In genomic region chr4:160848489-160848888, GRCh38 we compare ENCODE assay signal across 26 cellular contexts.
"Had no signal": no experiment of that assay in that cellular context is flagged by ENCODE, and none has a peak within 500 bp of the region (broad histone marks: within the 10 kb centered on the region; RNA-seq: fewer than 3 reads in every experiment).

No MANE protein-coding gene starts in this region.

- H3K27me3 ChIP-seq: adrenal gland, ascending aorta, breast epithelium, colonic mucosa, dorsolateral prefrontal cortex, esophagus squamous epithelium, gastrocnemius medialis, right lobe of liver, upper lobe of right lung had no signal

- H3K4me3 ChIP-seq: adrenal gland, ascending aorta, breast epithelium, colonic mucosa, dorsolateral prefrontal cortex, esophagus squamous epithelium, gastrocnemius medialis, lung, right lobe of liver, thoracic aorta, upper lobe of right lung had no signal

- H3K9me3 ChIP-seq: adrenal gland, ascending aorta, breast epithelium, colonic mucosa, gastrocnemius medialis, right lobe of liver, thoracic aorta, upper lobe of right lung had no signal

- H3K36me3 ChIP-seq: adrenal gland, ascending aorta, breast epithelium, colonic mucosa, esophagus squamous epithelium, gastrocnemius medialis, right lobe of liver, thoracic aorta, upper lobe of right lung, WERI-Rb-1 had no signal

- H3K4me3 Mint-ChIP-seq: activated naive CD8-positive, alpha-beta T cell; activated T-helper 17 cell treated with anti-CD3 and anti-CD28 coated beads, Interleukin-2, amount 50 U/mL, for 72 hours; effector memory CD8-positive, alpha-beta T cell; natural killer cell; T-cell had no signal

- H3K27me3 Mint-ChIP-seq: activated naive CD8-positive, alpha-beta T cell; activated T-helper 17 cell treated with anti-CD3 and anti-CD28 coated beads, Interleukin-2, amount 50 U/mL, for 72 hours; effector memory CD8-positive, alpha-beta T cell; T-cell had no signal

- H3K4me1 ChIP-seq: adrenal gland, ascending aorta, breast epithelium, colonic mucosa, esophagus squamous epithelium, gastrocnemius medialis, right lobe of liver, upper lobe of right lung had no signal

- DNase-seq: activated CD4-positive, alpha-beta T cell treated with anti-CD3 and anti-CD28 coated beads for 1 hour; activated CD4-positive, alpha-beta T cell treated with anti-CD3 and anti-CD28 coated beads, Interleukin-2, amount 50 U/mL, for 1 hour; activated T-cell treated with anti-CD3 and anti-CD28 coated beads, Interleukin-2, amount 50 U/mL, for 1 hour; colonic mucosa; dorsolateral prefrontal cortex; effector memory CD8-positive, alpha-beta T cell; esophagus squamous epithelium; gastrocnemius medialis; left colon; midbrain; natural killer cell; nucleus accumbens; posterior cingulate gyrus; right lobe of liver; stimulated activated CD4-positive, alpha-beta T cell treated with anti-CD3 and anti-CD28 coated beads, Interleukin-4, amount 100 ng/mL, for 1 hour; stimulated activated naive CD4-positive, alpha-beta T cell treated with Interleukin-2 at 50 U/mL for 16 hours; T-cell; upper lobe of right lung; WERI-Rb-1 had no signal

- H3K27ac Mint-ChIP-seq: activated naive CD8-positive, alpha-beta T cell; activated T-helper 17 cell treated with anti-CD3 and anti-CD28 coated beads, Interleukin-2, amount 50 U/mL, for 72 hours; effector memory CD8-positive, alpha-beta T cell; natural killer cell; T-cell had no signal

- H3K27ac ChIP-seq: adrenal gland, ascending aorta, breast epithelium, colonic mucosa, dorsolateral prefrontal cortex, esophagus squamous epithelium, gastrocnemius medialis, right lobe of liver, thoracic aorta, upper lobe of right lung, WERI-Rb-1 had no signal

- H3K36me3 Mint-ChIP-seq: activated naive CD8-positive, alpha-beta T cell; natural killer cell; T-cell had no signal

- H3K4me1 Mint-ChIP-seq: activated T-helper 17 cell treated with anti-CD3 and anti-CD28 coated beads, Interleukin-2, amount 50 U/mL, for 72 hours; natural killer cell; T-cell had no signal

- ATAC-seq: activated T-helper 17 cell treated with anti-CD3 and anti-CD28 coated beads, Interleukin-2, amount 50 U/mL, for 72 hours; effector memory CD8-positive, alpha-beta T cell; gastrocnemius medialis; left colon; natural killer cell; right lobe of liver; T-cell had no signal
